In the genomic region with DNA sequence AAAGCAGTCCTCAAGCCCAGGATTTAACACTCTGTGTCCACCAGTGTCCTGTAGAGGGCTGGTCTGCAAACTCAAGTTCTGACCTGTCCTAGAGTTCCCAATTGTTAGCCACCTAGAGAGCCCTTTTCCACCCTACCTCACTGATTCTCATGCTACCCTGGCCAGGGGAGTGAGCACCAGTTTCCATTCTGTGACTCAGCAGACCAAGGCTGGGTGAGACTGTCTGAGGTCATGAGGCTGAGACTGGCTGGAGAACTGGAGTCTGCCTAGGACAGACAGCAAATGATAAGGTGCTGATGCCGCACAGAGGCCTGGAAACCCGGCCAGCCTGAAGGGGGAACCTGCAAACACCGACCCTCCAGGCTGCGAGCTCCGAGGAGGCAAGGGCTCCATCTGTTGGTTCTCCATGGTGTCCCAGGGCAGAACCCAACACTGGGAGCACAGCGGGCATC, we compare ENCODE assay signal across 11 cellular contexts. TPM values are rescaled to one million over a fixed set of nuclear protein-coding genes. Genes with fewer than 3 reads are reported as not detected.
A peak's percentile ranks its signal among the peaks of the same experiment; 100 is the strongest.
DNase-seq lines count a peak whose midpoint lies in the region; ATAC-seq and TF ChIP-seq lines count a peak whose summit lies in the region.
"Had no signal": no experiment of that assay in that cellular context is flagged by ENCODE, and none has a peak within 500 bp of the region (broad histone marks: within the 10 kb centered on the region; RNA-seq: fewer than 3 reads in every experiment).

No MANE protein-coding gene starts in this region.

- no peak for DNase-seq in AG09309 (ENCODE audit: low read depth)
- no peak for DNase-seq in GM06990 (ENCODE audit: extremely low read depth, insufficient read length)
- no peak for DNase-seq in foreskin keratinocyte
- DNase-seq in NAMALWA (ENCODE audit: low spot score): no peak
- no peak for DNase-seq in NCI-H1417 treated with DMSO at 0.1 percent for 48 hours (lab: John Stamatoyannopoulos, UW)
- no peak for DNase-seq in NCI-H2081 (lab: John Stamatoyannopoulos, UW)
- DNase-seq: DMS79 treated with DMSO at 0.1 percent for 48 hours, heart right ventricle, small intestine had no signal

- no peaks in the 10 kb centered on the region for H3K4me1 ChIP-seq in foreskin keratinocyte
- H3K4me1 ChIP-seq: heart right ventricle had no signal

- H3K27me3 ChIP-seq in GM06990 (replicated peaks; ENCODE audit: control insufficient read depth, insufficient read depth, low read length) (no peaks in the 10 kb centered on the region; the same call in 1 of the 2 replicates), foreskin keratinocyte (peaks cover 55% of the 10 kb centered on the region)

- ATAC-seq in SK-N-SH treated with all-trans-retinoic acid at 6 μM for 48 hours (peak; percentile 55; the same call in 2 of the 3 replicates), foreskin keratinocyte (peak; percentile 43), HG02678 (IDR thresholded peaks at IDR 0.05; ENCODE audit: unreplicated experiment) (no peak)

- H3K27ac ChIP-seq in foreskin keratinocyte: no peak overlapping the region
- H3K27ac ChIP-seq: heart right ventricle had no signal

- no peaks in the 10 kb centered on the region for H3K36me3 ChIP-seq in GM06990 (ENCODE audit: control insufficient read depth, insufficient read depth, low read length)
- H3K36me3 ChIP-seq: heart right ventricle had no signal

- H3K4me3 ChIP-seq in AG09309 (ENCODE audit: control insufficient read depth, low read depth, low read length) (no peak overlapping the region), GM06990 (replicated peaks; ENCODE audit: low read depth, low read length) (no peak overlapping the region)
- H3K4me3 ChIP-seq: heart right ventricle had no signal

- TF ChIP-seq CTCF in AG09309 (IDR thresholded peaks at IDR 0.05; ENCODE audit: control insufficient read depth, insufficient read depth, low read depth, low read length, missing control alignments) (peak; percentile 24), GM06990 (IDR thresholded peaks at IDR 0.05; ENCODE audit: insufficient read depth, low read length, poor library complexity, severe bottlenecking) (peak; percentile 12), foreskin keratinocyte (conservative IDR thresholded peaks at IDR 0.05) (no peak)

TF ChIP-seq in SK-N-SH treated with all-trans-retinoic acid at 6 μM for 48 hours, 23 proteins besides CTCF, POLR2A, EP300 and RAD21:
- TF ChIP-seq ZC3H10 (CRISPR knock-in tag; IDR thresholded peaks at IDR 0.05) (no peak), ZNF70 (CRISPR knock-in tag; IDR thresholded peaks at IDR 0.05) (no peak), BACH2 (CRISPR knock-in tag; IDR thresholded peaks at IDR 0.05; ENCODE audit: borderline replicate concordance) (no peak)
- TF ChIP-seq, protein P1, sequence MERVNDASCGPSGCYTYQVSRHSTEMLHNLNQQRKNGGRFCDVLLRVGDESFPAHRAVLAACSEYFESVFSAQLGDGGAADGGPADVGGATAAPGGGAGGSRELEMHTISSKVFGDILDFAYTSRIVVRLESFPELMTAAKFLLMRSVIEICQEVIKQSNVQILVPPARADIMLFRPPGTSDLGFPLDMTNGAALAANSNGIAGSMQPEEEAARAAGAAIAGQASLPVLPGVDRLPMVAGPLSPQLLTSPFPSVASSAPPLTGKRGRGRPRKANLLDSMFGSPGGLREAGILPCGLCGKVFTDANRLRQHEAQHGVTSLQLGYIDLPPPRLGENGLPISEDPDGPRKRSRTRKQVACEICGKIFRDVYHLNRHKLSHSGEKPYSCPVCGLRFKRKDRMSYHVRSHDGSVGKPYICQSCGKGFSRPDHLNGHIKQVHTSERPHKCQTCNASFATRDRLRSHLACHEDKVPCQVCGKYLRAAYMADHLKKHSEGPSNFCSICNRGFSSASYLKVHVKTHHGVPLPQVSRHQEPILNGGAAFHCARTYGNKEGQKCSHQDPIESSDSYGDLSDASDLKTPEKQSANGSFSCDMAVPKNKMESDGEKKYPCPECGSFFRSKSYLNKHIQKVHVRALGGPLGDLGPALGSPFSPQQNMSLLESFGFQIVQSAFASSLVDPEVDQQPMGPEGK (CRISPR knock-in tag; IDR thresholded peaks at IDR 0.05; ENCODE audit: borderline replicate concordance): no peak

RNA-seq across cellular contexts. Expression of a gene that starts 13.7 kb away (rescaled TPM):
- total RNA-seq in foreskin keratinocyte: not detected in 2 replicates
- polyA plus RNA-seq in foreskin keratinocyte: not detected in 2 replicates
